In genomic region chr2:142678164-142678563, GRCh38 we compare ENCODE assay signal across 36 cellular contexts.
"Had no signal": no experiment of that assay in that cellular context is flagged by ENCODE, and none has a peak within 500 bp of the region (broad histone marks: within the 10 kb centered on the region; RNA-seq: fewer than 3 reads in every experiment).

No MANE protein-coding gene starts in this region.

- H3K9me3 Mint-ChIP-seq: activated B cell treated with CpG ODN at 0.5 μM for 24 hours; activated CD4-positive, alpha-beta memory T cell treated with anti-CD3 and anti-CD28 coated beads for 36 hours; activated CD4-positive, alpha-beta T cell treated with anti-CD3 and anti-CD28 coated beads, Interleukin-2, amount 10 ng/mL, durations not matched to agents 24 days and 14 days; activated CD8-positive, alpha-beta T cell treated with anti-CD3 and anti-CD28 coated beads for 36 hours; activated naive CD4-positive, alpha-beta T cell treated with anti-CD3 and anti-CD28 coated beads for 36 hours; activated T-cell treated with anti-CD3 and anti-CD28 coated beads, Interleukin-2, amount 50 U/mL, for 4 hours; activated T-helper 1 cell treated with anti-CD3 and anti-CD28 coated beads, Interleukin-12 subunit alpha, Interleukin-12 subunit beta, Interleukin-2, Interleukin-4 antibody, amounts not matched to agents 30 ng/mL and 10 ng/mL and 1 ng/mL, durations not matched to agents 14 hours and 24 hours and 36 hours; T-helper 1 cell treated with Interleukin-12 subunit alpha and Interleukin-12 subunit beta and Interleukin-4 antibody, amounts not matched to agents 30 μg/mL and 1 μg/mL, for 36 hours; T-helper 2 cell treated with Interferon-gamma antibody and Interleukin-4, amounts not matched to agents 5 μg/mL and 100 μg/mL, for 36 hours had no signal

- H3K27ac Mint-ChIP-seq: activated B cell treated with CpG ODN at 0.5 μM for 24 hours; activated CD4-positive, alpha-beta memory T cell treated with anti-CD3 and anti-CD28 coated beads for 36 hours; activated CD4-positive, alpha-beta T cell treated with anti-CD3 and anti-CD28 coated beads, Interleukin-2, amount 10 ng/mL, durations not matched to agents 24 days and 14 days; activated CD8-positive, alpha-beta T cell treated with anti-CD3 and anti-CD28 coated beads for 36 hours; activated naive CD4-positive, alpha-beta T cell treated with anti-CD3 and anti-CD28 coated beads for 36 hours; activated naive CD4-positive, alpha-beta T cell treated with anti-CD3 and anti-CD28 coated beads, Interleukin-2, amount 50 U/mL, for 72 hours; activated naive CD8-positive, alpha-beta T cell treated with anti-CD3 and anti-CD28 coated beads for 36 hours; activated T-cell treated with anti-CD3 and anti-CD28 coated beads, Interleukin-2, amount 50 U/mL, for 72 hours; activated T-helper 1 cell treated with anti-CD3 and anti-CD28 coated beads, Interleukin-12 subunit alpha, Interleukin-12 subunit beta, Interleukin-2, Interleukin-4 antibody, amounts not matched to agents 30 ng/mL and 10 ng/mL and 1 ng/mL, durations not matched to agents 14 hours and 24 hours and 36 hours; activated T-helper 17 cell treated with anti-CD3 and anti-CD28 coated beads, Interleukin-2, amount 50 U/mL, for 72 hours; T-helper 1 cell treated with Interleukin-12 subunit alpha and Interleukin-12 subunit beta and Interleukin-4 antibody, amounts not matched to agents 30 μg/mL and 1 μg/mL, for 36 hours; T-helper 2 cell treated with Interferon-gamma antibody and Interleukin-4, amounts not matched to agents 5 μg/mL and 100 μg/mL, for 36 hours had no signal

- H3K4me3 Mint-ChIP-seq: activated B cell treated with CpG ODN at 0.5 μM for 24 hours; activated CD4-positive, alpha-beta memory T cell treated with anti-CD3 and anti-CD28 coated beads for 36 hours; activated CD4-positive, alpha-beta T cell treated with anti-CD3 and anti-CD28 coated beads, Interleukin-2, amount 10 ng/mL, durations not matched to agents 24 days and 14 days; activated CD8-positive, alpha-beta T cell treated with anti-CD3 and anti-CD28 coated beads for 36 hours; activated naive CD4-positive, alpha-beta T cell treated with anti-CD3 and anti-CD28 coated beads for 36 hours; activated naive CD8-positive, alpha-beta T cell treated with anti-CD3 and anti-CD28 coated beads for 36 hours; activated T-cell treated with anti-CD3 and anti-CD28 coated beads, Interleukin-2, amount 50 U/mL, for 4 hours; activated T-cell treated with anti-CD3 and anti-CD28 coated beads, Interleukin-2, amount 50 U/mL, for 72 hours; activated T-helper 1 cell treated with anti-CD3 and anti-CD28 coated beads, Interleukin-12 subunit alpha, Interleukin-12 subunit beta, Interleukin-2, Interleukin-4 antibody, amounts not matched to agents 30 ng/mL and 10 ng/mL and 1 ng/mL, durations not matched to agents 14 hours and 24 hours and 36 hours; activated T-helper 17 cell treated with anti-CD3 and anti-CD28 coated beads, Interleukin-2, amount 50 U/mL, for 72 hours; T-helper 1 cell treated with Interleukin-12 subunit alpha and Interleukin-12 subunit beta and Interleukin-4 antibody, amounts not matched to agents 30 μg/mL and 1 μg/mL, for 36 hours; T-helper 2 cell treated with Interferon-gamma antibody and Interleukin-4, amounts not matched to agents 5 μg/mL and 100 μg/mL, for 36 hours had no signal

- H3K9me3 ChIP-seq: adrenal gland, body of pancreas, breast epithelium had no signal

- H3K27me3 Mint-ChIP-seq: activated CD4-positive, alpha-beta memory T cell treated with anti-CD3 and anti-CD28 coated beads for 36 hours; activated CD4-positive, alpha-beta T cell treated with anti-CD3 and anti-CD28 coated beads, Interleukin-2, amount 10 ng/mL, durations not matched to agents 24 days and 14 days; activated CD8-positive, alpha-beta T cell treated with anti-CD3 and anti-CD28 coated beads for 36 hours; activated naive CD8-positive, alpha-beta T cell treated with anti-CD3 and anti-CD28 coated beads for 36 hours; activated T-helper 17 cell treated with anti-CD3 and anti-CD28 coated beads, Interleukin-2, amount 50 U/mL, for 72 hours had no signal

- H3K4me1 Mint-ChIP-seq: activated B cell treated with CpG ODN at 0.5 μM for 24 hours; activated CD4-positive, alpha-beta T cell treated with anti-CD3 and anti-CD28 coated beads, Interleukin-2, amount 10 ng/mL, durations not matched to agents 24 days and 14 days; activated naive CD8-positive, alpha-beta T cell treated with anti-CD3 and anti-CD28 coated beads for 36 hours; activated T-helper 17 cell treated with anti-CD3 and anti-CD28 coated beads, Interleukin-2, amount 50 U/mL, for 72 hours had no signal

- H3K27ac ChIP-seq: adrenal gland, body of pancreas, brain microvascular endothelial cell, breast epithelium, VCaP had no signal

- FAIRE-seq: astrocyte, TTC549 had no signal

- ATAC-seq: activated CD8-positive, alpha-beta T cell treated with anti-CD3 and anti-CD28 coated beads for 36 hours; activated naive CD4-positive, alpha-beta T cell treated with anti-CD3 and anti-CD28 coated beads, Interleukin-2, amount 50 U/mL, for 72 hours; activated T-cell treated with anti-CD3 and anti-CD28 coated beads, Interleukin-2, amount 50 U/mL, for 4 hours; activated T-cell treated with anti-CD3 and anti-CD28 coated beads, Interleukin-2, amount 50 U/mL, for 72 hours; activated T-helper 17 cell treated with anti-CD3 and anti-CD28 coated beads, Interleukin-2, amount 50 U/mL, for 72 hours; body of pancreas had no signal

- H3K4me1 ChIP-seq: adrenal gland, body of pancreas, breast epithelium had no signal

- H3K36me3 ChIP-seq: adrenal gland, brain microvascular endothelial cell, breast epithelium had no signal

- H3K27me3 ChIP-seq: adrenal gland, body of pancreas, brain microvascular endothelial cell, breast epithelium had no signal

- DNase-seq: activated B cell treated with CpG ODN at 0.5 μM for 24 hours; activated CD4-positive, alpha-beta memory T cell treated with anti-CD3 and anti-CD28 coated beads for 36 hours; activated CD4-positive, alpha-beta T cell treated with anti-CD3 and anti-CD28 coated beads for 4 hours; activated CD4-positive, alpha-beta T cell treated with anti-CD3 and anti-CD28 coated beads, Interleukin-2, amount 10 ng/mL, durations not matched to agents 24 days and 14 days; activated CD4-positive, alpha-beta T cell treated with anti-CD3 and anti-CD28 coated beads, Interleukin-2, amount 50 U/mL, for 1 hour; activated CD4-positive, alpha-beta T cell treated with anti-CD3 and anti-CD28 coated beads, Interleukin-2, amount 50 U/mL, for 4 hours; activated CD4-positive, CD25-positive, alpha-beta regulatory T cell treated with anti-CD3 and anti-CD28 coated beads, Interleukin-2, amount 50 U/mL, for 72 hours; activated CD8-positive, alpha-beta memory T cell treated with anti-CD3 and anti-CD28 coated beads, Interleukin-2, amount 50 U/mL, for 4 hours; activated CD8-positive, alpha-beta T cell treated with anti-CD3 and anti-CD28 coated beads for 36 hours; activated effector memory CD4-positive, alpha-beta T cell treated with anti-CD3 and anti-CD28 coated beads, Interleukin-2, amount 50 U/mL, for 16 hours; activated gamma-delta T cell treated with Interleukin-2 at 50 U/mL for 16 hours; activated naive CD4-positive, alpha-beta T cell; activated naive CD4-positive, alpha-beta T cell treated with anti-CD3 and anti-CD28 coated beads for 36 hours; activated naive CD4-positive, alpha-beta T cell treated with anti-CD3 and anti-CD28 coated beads, Interleukin-2, amount 50 U/mL, for 16 hours; activated naive CD8-positive, alpha-beta T cell treated with anti-CD3 and anti-CD28 coated beads for 36 hours; activated T-cell treated with anti-CD3 and anti-CD28 coated beads for 4 hours; activated T-cell treated with anti-CD3 and anti-CD28 coated beads, Interleukin-2, amount 50 U/mL, for 1 hour; activated T-cell treated with anti-CD3 and anti-CD28 coated beads, Interleukin-2, amount 50 U/mL, for 4 hours; activated T-cell treated with anti-CD3 and anti-CD28 coated beads, Interleukin-2, amount 50 U/mL, for 72 hours; adrenal gland; amniotic stem cell; aorta; body of pancreas; brain microvascular endothelial cell; central memory CD4-positive, alpha-beta T cell; T-helper 2 cell; T-helper 9 cell had no signal

- H3K36me3 Mint-ChIP-seq: activated CD4-positive, alpha-beta memory T cell treated with anti-CD3 and anti-CD28 coated beads for 36 hours; activated naive CD4-positive, alpha-beta T cell treated with anti-CD3 and anti-CD28 coated beads, Interleukin-2, amount 50 U/mL, for 72 hours; activated naive CD8-positive, alpha-beta T cell treated with anti-CD3 and anti-CD28 coated beads for 36 hours had no signal

- H3K4me3 ChIP-seq: adrenal gland, body of pancreas, breast epithelium had no signal
